ENCODE assay signal across 1 cellular context in the genomic region with DNA sequence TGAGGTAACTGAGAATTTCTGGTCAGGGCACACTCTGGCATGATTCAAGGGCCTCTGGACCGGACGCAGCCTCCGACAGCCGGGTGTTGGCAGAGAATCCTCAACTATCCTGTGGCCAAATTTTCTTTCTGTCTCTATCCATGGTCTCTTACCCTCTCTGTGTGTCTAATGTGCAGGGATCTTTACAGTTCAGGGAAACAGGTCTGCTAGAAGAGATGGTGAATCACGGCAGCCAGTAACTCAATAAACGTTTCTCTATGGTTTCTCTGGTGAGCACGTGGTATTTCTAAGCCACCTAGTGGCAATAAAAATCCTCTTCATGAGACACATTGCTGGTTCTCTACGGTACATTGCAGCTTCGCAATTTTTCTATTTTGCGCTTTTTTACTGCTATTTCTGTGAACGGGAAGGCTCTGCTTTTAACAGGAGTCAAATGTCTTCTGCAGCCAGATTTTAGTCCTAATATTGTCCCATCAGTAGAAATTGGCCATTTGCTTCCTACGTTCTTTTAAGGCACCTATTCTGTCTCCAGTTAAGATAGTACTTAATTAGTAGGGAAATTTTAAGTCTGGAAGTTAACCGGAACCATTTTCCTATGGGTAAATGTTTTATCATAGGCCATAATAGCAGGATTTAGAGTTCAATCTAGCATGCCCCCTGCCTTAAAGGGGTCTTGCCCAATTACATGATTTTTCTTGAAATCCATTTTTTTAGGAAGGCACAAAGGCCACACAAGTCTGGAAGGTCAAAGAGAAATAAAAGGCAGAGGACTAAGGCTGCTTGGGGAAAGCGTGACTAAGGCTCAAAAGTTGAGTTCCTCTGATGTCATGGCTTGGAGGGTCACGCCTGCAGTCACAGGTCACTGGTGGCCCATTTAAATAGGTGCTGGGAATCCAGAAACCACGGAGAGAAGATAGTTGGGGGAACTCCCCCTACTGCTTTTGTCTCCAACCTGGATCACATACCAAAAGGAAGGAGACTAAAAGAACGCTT.
TF ChIP-seq lines count a peak whose summit lies in the region.

No MANE protein-coding gene starts in this region.

TF ChIP-seq in K562, 482 proteins besides CTCF, POLR2A, EP300 and RAD21 (continued from another document and continues in another):
- TF ChIP-seq ETV5 (CRISPR knock-in tag; IDR thresholded peaks at IDR 0.05; ENCODE audit: low read depth) (no peak), PRPF4 (IDR thresholded peaks at IDR 0.05; ENCODE audit: insufficient read depth, low read depth, low read length, poor library complexity, severe bottlenecking) (no peak), NR1H2 (CRISPR knock-in tag; IDR thresholded peaks at IDR 0.05) (no peak), ZNF384 (IDR thresholded peaks at IDR 0.05; ENCODE audit: low read depth, low read length) (no peak), FOXJ2 (tag; IDR thresholded peaks at IDR 0.05) (no peak), SREBF2 (CRISPR knock-in tag; IDR thresholded peaks at IDR 0.05) (no peak), GABPB2 (CRISPR knock-in tag; conservative IDR thresholded peaks at IDR 0.05) (no peak), SIN3A (IDR thresholded peaks at IDR 0.05; ENCODE audit: borderline replicate concordance in 2 of 2, control insufficient read depth in 1 of 2, low read depth in 2 of 2, low read length in 2 of 2) (no peak), MTF1 (CRISPR knock-in tag; IDR thresholded peaks at IDR 0.05; ENCODE audit: borderline replicate concordance) (no peak), ZNF143 (CRISPR knock-in tag; IDR thresholded peaks at IDR 0.05) (no peak), ARID2 (IDR thresholded peaks at IDR 0.05) (no peak), KDM2B (CRISPR knock-in tag; IDR thresholded peaks at IDR 0.05) (no peak), SMARCA5 (IDR thresholded peaks at IDR 0.05) (no peak), TOE1 (IDR thresholded peaks at IDR 0.05; ENCODE audit: borderline replicate concordance) (peak; percentile 69; the same call in 1 of the 2 replicates), TOE1 (CRISPR knock-in tag; IDR thresholded peaks at IDR 0.05; ENCODE audit: borderline replicate concordance, low read depth) (no peak), SMAD3 (CRISPR knock-in tag; conservative IDR thresholded peaks at IDR 0.05) (no peak), CREB1 (IDR thresholded peaks at IDR 0.05) (no peak), CREB1 (CRISPR knock-in tag; IDR thresholded peaks at IDR 0.05) (no peak), IRF1 (CRISPR knock-in tag; IDR thresholded peaks at IDR 0.05; ENCODE audit: borderline replicate concordance) (no peak), U2AF1 (optimal IDR thresholded peaks at IDR 0.05; ENCODE audit: low read depth, low read length) (no peak), BHLHE40 (IDR thresholded peaks at IDR 0.05; ENCODE audit: low read length) (peak; percentile 55; the same call in 1 of the 2 replicates), NFIC (IDR thresholded peaks at IDR 0.05) (no peak; the same call in 1 of the 2 replicates), ARID1B (IDR thresholded peaks at IDR 0.05) (no peak), ZNF584 (CRISPR knock-in tag; IDR thresholded peaks at IDR 0.05; ENCODE audit: low read depth) (no peak), CHD1 (IDR thresholded peaks at IDR 0.05; ENCODE audit: low read length) (no peak), JUN (IDR thresholded peaks at IDR 0.05; ENCODE audit: borderline replicate concordance, low read depth, low read length) (no peak), JUN (CRISPR knock-in tag; IDR thresholded peaks at IDR 0.05; ENCODE audit: borderline replicate concordance) (no peak), NCOA1 (IDR thresholded peaks at IDR 0.05; ENCODE audit: low read depth) (no peak), ZNF174 (CRISPR knock-in tag; IDR thresholded peaks at IDR 0.05) (no peak), CBFA2T2 (conservative IDR thresholded peaks at IDR 0.05) (0 out of 2 replicates have a peak, but pooled peaks have one; percentile 4), COPS2 (conservative IDR thresholded peaks at IDR 0.05) (no peak), POLR3G (IDR thresholded peaks at IDR 0.05; ENCODE audit: extremely low read depth, insufficient read length, insufficient replicate concordance) (no peak), FOS (IDR thresholded peaks at IDR 0.05; ENCODE audit: extremely low read depth, insufficient read length) (no peak), HOXB6 (CRISPR knock-in tag; IDR thresholded peaks at IDR 0.05; ENCODE audit: borderline replicate concordance) (no peak), ZC3H8 (IDR thresholded peaks at IDR 0.05) (no peak), FIP1L1 (IDR thresholded peaks at IDR 0.05; ENCODE audit: low read depth, low read length, poor library complexity, severe bottlenecking) (no peak), MCM7 (IDR thresholded peaks at IDR 0.05) (no peak)
- TF ChIP-seq, protein P1, sequence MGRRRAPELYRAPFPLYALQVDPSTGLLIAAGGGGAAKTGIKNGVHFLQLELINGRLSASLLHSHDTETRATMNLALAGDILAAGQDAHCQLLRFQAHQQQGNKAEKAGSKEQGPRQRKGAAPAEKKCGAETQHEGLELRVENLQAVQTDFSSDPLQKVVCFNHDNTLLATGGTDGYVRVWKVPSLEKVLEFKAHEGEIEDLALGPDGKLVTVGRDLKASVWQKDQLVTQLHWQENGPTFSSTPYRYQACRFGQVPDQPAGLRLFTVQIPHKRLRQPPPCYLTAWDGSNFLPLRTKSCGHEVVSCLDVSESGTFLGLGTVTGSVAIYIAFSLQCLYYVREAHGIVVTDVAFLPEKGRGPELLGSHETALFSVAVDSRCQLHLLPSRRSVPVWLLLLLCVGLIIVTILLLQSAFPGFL (CRISPR knock-in tag; IDR thresholded peaks at IDR 0.05), result no peak
- TF ChIP-seq, protein P2, sequence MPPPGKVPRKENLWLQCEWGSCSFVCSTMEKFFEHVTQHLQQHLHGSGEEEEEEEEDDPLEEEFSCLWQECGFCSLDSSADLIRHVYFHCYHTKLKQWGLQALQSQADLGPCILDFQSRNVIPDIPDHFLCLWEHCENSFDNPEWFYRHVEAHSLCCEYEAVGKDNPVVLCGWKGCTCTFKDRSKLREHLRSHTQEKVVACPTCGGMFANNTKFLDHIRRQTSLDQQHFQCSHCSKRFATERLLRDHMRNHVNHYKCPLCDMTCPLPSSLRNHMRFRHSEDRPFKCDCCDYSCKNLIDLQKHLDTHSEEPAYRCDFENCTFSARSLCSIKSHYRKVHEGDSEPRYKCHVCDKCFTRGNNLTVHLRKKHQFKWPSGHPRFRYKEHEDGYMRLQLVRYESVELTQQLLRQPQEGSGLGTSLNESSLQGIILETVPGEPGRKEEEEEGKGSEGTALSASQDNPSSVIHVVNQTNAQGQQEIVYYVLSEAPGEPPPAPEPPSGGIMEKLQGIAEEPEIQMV (tag; conservative IDR thresholded peaks at IDR 0.05; ENCODE audit: low read depth), result no peak
- TF ChIP-seq, protein P3, sequence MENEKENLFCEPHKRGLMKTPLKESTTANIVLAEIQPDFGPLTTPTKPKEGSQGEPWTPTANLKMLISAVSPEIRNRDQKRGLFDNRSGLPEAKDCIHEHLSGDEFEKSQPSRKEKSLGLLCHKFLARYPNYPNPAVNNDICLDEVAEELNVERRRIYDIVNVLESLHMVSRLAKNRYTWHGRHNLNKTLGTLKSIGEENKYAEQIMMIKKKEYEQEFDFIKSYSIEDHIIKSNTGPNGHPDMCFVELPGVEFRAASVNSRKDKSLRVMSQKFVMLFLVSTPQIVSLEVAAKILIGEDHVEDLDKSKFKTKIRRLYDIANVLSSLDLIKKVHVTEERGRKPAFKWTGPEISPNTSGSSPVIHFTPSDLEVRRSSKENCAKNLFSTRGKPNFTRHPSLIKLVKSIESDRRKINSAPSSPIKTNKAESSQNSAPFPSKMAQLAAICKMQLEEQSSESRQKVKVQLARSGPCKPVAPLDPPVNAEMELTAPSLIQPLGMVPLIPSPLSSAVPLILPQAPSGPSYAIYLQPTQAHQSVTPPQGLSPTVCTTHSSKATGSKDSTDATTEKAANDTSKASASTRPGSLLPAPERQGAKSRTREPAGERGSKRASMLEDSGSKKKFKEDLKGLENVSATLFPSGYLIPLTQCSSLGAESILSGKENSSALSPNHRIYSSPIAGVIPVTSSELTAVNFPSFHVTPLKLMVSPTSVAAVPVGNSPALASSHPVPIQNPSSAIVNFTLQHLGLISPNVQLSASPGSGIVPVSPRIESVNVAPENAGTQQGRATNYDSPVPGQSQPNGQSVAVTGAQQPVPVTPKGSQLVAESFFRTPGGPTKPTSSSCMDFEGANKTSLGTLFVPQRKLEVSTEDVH (IDR thresholded peaks at IDR 0.05; ENCODE audit: low read depth, partially characterized antibody), result no peak
- TF ChIP-seq, protein P4, sequence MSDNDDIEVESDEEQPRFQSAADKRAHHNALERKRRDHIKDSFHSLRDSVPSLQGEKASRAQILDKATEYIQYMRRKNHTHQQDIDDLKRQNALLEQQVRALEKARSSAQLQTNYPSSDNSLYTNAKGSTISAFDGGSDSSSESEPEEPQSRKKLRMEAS (CRISPR knock-in tag; IDR thresholded peaks at IDR 0.05), result peak; percentile 83
- TF ChIP-seq, protein P5, sequence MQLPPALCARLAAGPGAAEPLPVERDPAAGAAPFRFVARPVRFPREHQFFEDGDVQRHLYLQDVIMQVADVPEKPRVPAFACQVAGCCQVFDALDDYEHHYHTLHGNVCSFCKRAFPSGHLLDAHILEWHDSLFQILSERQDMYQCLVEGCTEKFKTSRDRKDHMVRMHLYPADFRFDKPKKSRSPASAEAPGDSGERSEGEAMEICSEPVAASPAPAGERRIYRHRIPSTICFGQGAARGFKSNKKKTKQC (CRISPR knock-in tag; IDR thresholded peaks at IDR 0.05), result no peak
- TF ChIP-seq, protein P6, sequence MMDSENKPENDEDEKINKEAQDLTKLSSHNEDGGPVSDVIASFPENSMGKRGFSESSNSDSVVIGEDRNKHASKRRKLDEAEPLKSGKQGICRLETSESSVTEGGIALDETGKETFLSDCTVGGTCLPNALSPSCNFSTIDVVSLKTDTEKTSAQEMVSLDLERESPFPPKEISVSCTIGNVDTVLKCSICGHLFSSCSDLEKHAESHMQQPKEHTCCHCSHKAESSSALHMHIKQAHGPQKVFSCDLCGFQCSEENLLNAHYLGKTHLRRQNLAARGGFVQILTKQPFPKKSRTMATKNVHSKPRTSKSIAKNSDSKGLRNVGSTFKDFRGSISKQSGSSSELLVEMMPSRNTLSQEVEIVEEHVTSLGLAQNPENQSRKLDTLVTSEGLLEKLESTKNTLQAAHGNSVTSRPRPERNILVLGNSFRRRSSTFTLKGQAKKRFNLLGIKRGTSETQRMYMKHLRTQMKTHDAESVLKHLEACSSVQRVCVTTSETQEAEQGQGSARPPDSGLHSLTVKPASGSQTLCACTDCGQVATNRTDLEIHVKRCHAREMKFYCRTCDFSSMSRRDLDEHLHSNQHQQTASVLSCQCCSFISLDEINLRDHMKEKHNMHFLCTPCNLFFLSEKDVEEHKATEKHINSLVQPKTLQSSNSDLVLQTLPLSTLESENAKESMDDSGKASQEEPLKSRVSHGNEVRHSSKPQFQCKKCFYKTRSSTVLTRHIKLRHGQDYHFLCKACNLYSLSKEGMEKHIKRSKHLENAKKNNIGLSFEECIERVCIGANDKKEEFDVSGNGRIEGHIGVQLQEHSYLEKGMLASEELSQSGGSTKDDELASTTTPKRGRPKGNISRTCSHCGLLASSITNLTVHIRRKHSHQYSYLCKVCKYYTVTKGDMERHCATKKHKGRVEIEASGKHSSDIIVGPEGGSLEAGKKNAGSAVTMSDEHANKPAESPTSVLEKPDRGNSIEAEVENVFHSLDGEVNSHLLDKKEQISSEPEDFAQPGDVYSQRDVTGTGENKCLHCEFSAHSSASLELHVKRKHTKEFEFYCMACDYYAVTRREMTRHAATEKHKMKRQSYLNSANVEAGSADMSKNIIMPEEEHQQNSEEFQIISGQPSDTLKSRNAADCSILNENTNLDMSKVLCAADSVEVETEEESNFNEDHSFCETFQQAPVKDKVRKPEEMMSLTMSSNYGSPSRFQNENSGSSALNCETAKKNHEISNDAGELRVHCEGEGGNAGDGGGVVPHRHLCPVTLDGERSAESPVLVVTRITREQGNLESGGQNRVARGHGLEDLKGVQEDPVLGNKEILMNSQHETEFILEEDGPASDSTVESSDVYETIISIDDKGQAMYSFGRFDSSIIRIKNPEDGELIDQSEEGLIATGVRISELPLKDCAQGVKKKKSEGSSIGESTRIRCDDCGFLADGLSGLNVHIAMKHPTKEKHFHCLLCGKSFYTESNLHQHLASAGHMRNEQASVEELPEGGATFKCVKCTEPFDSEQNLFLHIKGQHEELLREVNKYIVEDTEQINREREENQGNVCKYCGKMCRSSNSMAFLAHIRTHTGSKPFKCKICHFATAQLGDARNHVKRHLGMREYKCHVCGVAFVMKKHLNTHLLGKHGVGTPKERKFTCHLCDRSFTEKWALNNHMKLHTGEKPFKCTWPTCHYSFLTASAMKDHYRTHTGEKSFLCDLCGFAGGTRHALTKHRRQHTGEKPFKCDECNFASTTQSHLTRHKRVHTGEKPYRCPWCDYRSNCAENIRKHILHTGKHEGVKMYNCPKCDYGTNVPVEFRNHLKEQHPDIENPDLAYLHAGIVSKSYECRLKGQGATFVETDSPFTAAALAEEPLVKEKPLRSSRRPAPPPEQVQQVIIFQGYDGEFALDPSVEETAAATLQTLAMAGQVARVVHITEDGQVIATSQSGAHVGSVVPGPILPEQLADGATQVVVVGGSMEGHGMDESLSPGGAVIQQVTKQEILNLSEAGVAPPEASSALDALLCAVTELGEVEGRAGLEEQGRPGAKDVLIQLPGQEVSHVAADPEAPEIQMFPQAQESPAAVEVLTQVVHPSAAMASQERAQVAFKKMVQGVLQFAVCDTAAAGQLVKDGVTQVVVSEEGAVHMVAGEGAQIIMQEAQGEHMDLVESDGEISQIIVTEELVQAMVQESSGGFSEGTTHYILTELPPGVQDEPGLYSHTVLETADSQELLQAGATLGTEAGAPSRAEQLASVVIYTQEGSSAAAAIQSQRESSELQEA (IDR thresholded peaks at IDR 0.05; ENCODE audit: low read depth), result no peak
